ENCODE assay signal across 7 cellular contexts in genomic region chr16:2686912-2687507, GRCh38. TPM values are rescaled to one million over a fixed set of nuclear protein-coding genes. Genes with fewer than 3 reads are reported as not detected.
DNase-seq lines count a peak whose midpoint lies in the region; ATAC-seq and TF ChIP-seq lines count a peak whose summit lies in the region.

No MANE protein-coding gene starts in this region.

- H3K27ac Mint-ChIP-seq in activated CD4-positive, alpha-beta memory T cell treated with anti-CD3 and anti-CD28 coated beads, Interleukin-2, amount 10 ng/mL, durations not matched to agents 7 days and 5 days = peak overlapping the region; percentile 87
- no peak overlapping the region for H3K27ac Mint-ChIP-seq in neural crest cell (ENCODE audit: unreplicated experiment)
- no peak overlapping the region for H3K27ac Mint-ChIP-seq in MCF 10A (ENCODE audit: low read depth, unreplicated experiment)

- BruUV-seq in MCF 10A (replicated peaks; lab: Mats Ljungman, UMichigan) = no TSS peak

- H3K36me3 Mint-ChIP-seq in activated CD4-positive, alpha-beta memory T cell treated with anti-CD3 and anti-CD28 coated beads, Interleukin-2, amount 10 ng/mL, durations not matched to agents 7 days and 5 days (ENCODE audit: low read depth) = peaks cover 13% of the 10 kb centered on the region
- H3K36me3 Mint-ChIP-seq in neural crest cell (ENCODE audit: low read depth) (no peaks in the 10 kb centered on the region), MCF 10A (ENCODE audit: insufficient read depth, unreplicated experiment) (peaks cover 6% of the 10 kb centered on the region)

- no peaks in the 10 kb centered on the region for H3K9me3 Mint-ChIP-seq in activated CD4-positive, alpha-beta memory T cell treated with anti-CD3 and anti-CD28 coated beads, Interleukin-2, amount 10 ng/mL, durations not matched to agents 7 days and 5 days
- H3K9me3 Mint-ChIP-seq in neural crest cell (no peaks in the 10 kb centered on the region), MCF 10A (ENCODE audit: unreplicated experiment) (no peaks in the 10 kb centered on the region)

- no peak for TF ChIP-seq CTCF in neural crest cell (conservative IDR thresholded peaks at IDR 0.05)
- no peak for TF ChIP-seq CTCF in MCF 10A (IDR thresholded peaks at IDR 0.05; ENCODE audit: unreplicated experiment)

- ATAC-seq in GM18909 (IDR thresholded peaks at IDR 0.05; ENCODE audit: poor library complexity, unreplicated experiment) (peak; percentile 37), HG03108 (IDR thresholded peaks at IDR 0.05; ENCODE audit: unreplicated experiment) (peak; percentile 36)

- H3K27me3 Mint-ChIP-seq in activated CD4-positive, alpha-beta memory T cell treated with anti-CD3 and anti-CD28 coated beads, Interleukin-2, amount 10 ng/mL, durations not matched to agents 7 days and 5 days = no peaks in the 10 kb centered on the region
- H3K27me3 Mint-ChIP-seq in neural crest cell (ENCODE audit: low read depth) = no peaks in the 10 kb centered on the region
- H3K27me3 Mint-ChIP-seq in MCF 10A (ENCODE audit: insufficient read depth, unreplicated experiment) = no peaks in the 10 kb centered on the region

- intact Hi-C loops in MCF 10A (cut with micrococcal nuclease) = no loop called here

- CTCF ChIA-PET in activated CD4-positive, alpha-beta memory T cell treated with anti-CD3 and anti-CD28 coated beads, Interleukin-2, amount 10 ng/mL, durations not matched to agents 7 days and 5 days (lab: Charles Lee) = no interaction called here
- CTCF ChIA-PET in MCF 10A (lab: Yijun Ruan, JAX) = no interaction called here

- peak overlapping the region; percentile 63 for H3K4me3 Mint-ChIP-seq in activated CD4-positive, alpha-beta memory T cell treated with anti-CD3 and anti-CD28 coated beads, Interleukin-2, amount 10 ng/mL, durations not matched to agents 7 days and 5 days
- H3K4me3 Mint-ChIP-seq in neural crest cell = peak overlapping the region; percentile 31
- H3K4me3 Mint-ChIP-seq in MCF 10A (ENCODE audit: unreplicated experiment) = no peak overlapping the region

- POLR2A ChIA-PET in activated CD4-positive, alpha-beta memory T cell treated with anti-CD3 and anti-CD28 coated beads, Interleukin-2, amount 10 ng/mL, durations not matched to agents 7 days and 5 days (lab: Charles Lee) = interaction anchor here (1.1 to 1.9 kb wide), 2 partner anchors 14 to 65 kb away, joined by 3 to 6 read pairs; partner anchors contain the start of gene SRRM2
- POLR2A ChIA-PET in MCF 10A (lab: Yijun Ruan, JAX) = no interaction called here

- peak; percentile 44 for DNase-seq in activated CD4-positive, alpha-beta memory T cell treated with anti-CD3 and anti-CD28 coated beads, Interleukin-2, amount 10 ng/mL, durations not matched to agents 7 days and 5 days
- DNase-seq in neural crest cell (ENCODE audit: low read depth, low spot score) (no peak), MCF 10A (ENCODE audit: unreplicated experiment) (no peak), NCI-H345 treated with DMSO at 0.1 percent for 48 hours (lab: John Stamatoyannopoulos, UW; ENCODE audit: unreplicated experiment) (no peak), kidney glomerular epithelial cell (lab: John Stamatoyannopoulos, UW) (no peak)

- peaks cover 26% of the 10 kb centered on the region for H3K4me1 Mint-ChIP-seq in activated CD4-positive, alpha-beta memory T cell treated with anti-CD3 and anti-CD28 coated beads, Interleukin-2, amount 10 ng/mL, durations not matched to agents 7 days and 5 days
- H3K4me1 Mint-ChIP-seq in neural crest cell = peaks cover 3% of the 10 kb centered on the region
- no peaks in the 10 kb centered on the region for H3K4me1 Mint-ChIP-seq in MCF 10A (ENCODE audit: insufficient read depth, unreplicated experiment)

RNA-seq across cellular contexts. Expression of gene KCTD5, which starts 4.7 kb away (rescaled TPM):
- 10 to 100 TPM; 35.9 to 39.8 TPM for total RNA-seq in activated CD4-positive, alpha-beta memory T cell treated with anti-CD3 and anti-CD28 coated beads, Interleukin-2, amount 10 ng/mL, durations not matched to agents 7 days and 5 days
- total RNA-seq in neural crest cell = 27.4 and 27.7 TPM in 2 replicates
- 49.4 and 51.6 TPM in 2 replicates for total RNA-seq in MCF 10A (2022)

RNA-seq across cellular contexts. Expression of gene PRSS27, which starts 33.0 kb away (rescaled TPM):
- total RNA-seq in activated CD4-positive, alpha-beta memory T cell treated with anti-CD3 and anti-CD28 coated beads, Interleukin-2, amount 10 ng/mL, durations not matched to agents 7 days and 5 days = 1 to 10 TPM; 1.6 to 1.8 TPM
- total RNA-seq in neural crest cell (5.3 and 7.8 TPM in 2 replicates), MCF 10A (2022) (5.8 and 6.3 TPM in 2 replicates)
